In the genomic region with DNA sequence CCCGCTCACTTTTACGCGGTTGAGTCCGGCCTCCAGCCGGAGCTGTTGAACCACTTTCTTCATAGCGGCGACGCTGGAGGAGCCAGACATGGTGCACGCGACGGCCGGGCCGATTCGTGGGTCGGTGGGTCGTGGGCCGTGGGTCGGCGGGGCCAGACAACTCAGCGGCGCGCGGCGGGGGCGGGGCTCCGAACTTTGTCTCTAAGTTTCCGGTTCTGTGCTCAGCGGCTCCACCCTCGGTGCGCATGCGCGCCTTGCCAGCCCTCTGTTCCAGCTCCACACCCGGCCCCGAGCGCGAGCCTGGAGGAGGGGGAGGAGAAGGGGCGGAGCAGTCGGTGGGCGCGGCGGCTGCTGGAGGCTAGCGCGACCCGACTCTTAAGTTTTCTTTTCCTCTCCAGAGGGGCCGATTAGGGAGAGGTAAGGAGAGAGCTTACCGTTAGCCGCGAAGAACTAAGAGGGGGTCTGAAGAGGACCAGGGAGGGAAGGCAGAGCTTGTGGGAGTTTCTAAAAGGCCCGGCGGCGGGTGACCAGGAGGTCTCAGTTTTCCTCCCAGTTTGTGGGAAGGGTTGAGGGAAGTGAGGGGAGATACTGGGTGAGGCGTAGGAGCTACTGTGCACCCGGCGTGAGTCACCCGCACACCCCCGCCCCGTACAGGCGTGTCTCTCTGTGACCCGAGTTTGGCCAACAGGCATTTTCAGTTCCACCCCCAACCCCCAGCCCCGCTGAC, we compare ENCODE assay signal across 9 cellular contexts. TPM values are rescaled to one million over a fixed set of nuclear protein-coding genes. Genes with fewer than 3 reads are reported as not detected.
A peak's percentile ranks its signal among the peaks of the same experiment; 100 is the strongest.
DNase-seq lines count a peak whose midpoint lies in the region; ATAC-seq, FAIRE-seq and TF ChIP-seq lines count a peak whose summit lies in the region.
"Had no signal": no experiment of that assay in that cellular context is flagged by ENCODE, and none has a peak within 500 bp of the region (broad histone marks: within the 10 kb centered on the region; RNA-seq: fewer than 3 reads in every experiment).

A gene (minus strand): TSS at position 580 of the 727 bp plus-strand sequence. CDS start 490 bp downstream, at position 90.
A gene with protein sequence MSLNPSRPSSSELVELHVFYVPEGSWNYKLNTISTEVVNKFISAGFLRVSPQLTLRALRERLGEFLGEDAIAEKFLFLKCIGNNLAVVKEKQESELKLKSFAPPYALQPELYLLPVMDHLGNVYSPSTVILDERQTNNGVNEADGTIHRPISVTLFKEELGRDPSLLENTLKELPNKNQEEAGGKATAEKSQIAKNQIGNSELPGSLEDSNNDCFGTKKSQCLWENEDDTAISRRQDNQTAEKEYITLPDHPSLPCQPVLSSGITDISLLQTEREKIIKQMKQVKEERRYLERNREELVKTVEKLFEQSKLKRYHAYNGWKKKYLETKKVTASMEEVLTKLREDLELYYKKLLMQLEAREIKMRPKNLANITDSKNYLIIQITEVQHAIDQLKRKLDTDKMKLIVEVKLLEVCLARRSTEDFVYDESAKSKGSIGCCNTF (plus strand): TSS at position 385 of the 727 bp plus-strand sequence. CDS start 9,974 bp downstream, outside the sequence.

- H3K36me3 ChIP-seq in kidney (ENCODE audit: control insufficient read depth in 1 of 2, insufficient read depth in 2 of 2, low read length in 2 of 2), result no peaks in the 10 kb centered on the region

- no peak for FAIRE-seq in kidney (lab: Jason Lieb, UNC)
- FAIRE-seq: TTC549 had no signal

- H3K4me1 ChIP-seq in kidney (ENCODE audit: control insufficient read depth in 1 of 2, insufficient read depth in 1 of 2, low read depth in 1 of 2, low read length in 2 of 2), result peaks cover 13 to 14% of the 10 kb centered on the region in 2 donors

- H3K9me3 ChIP-seq in kidney (ENCODE audit: control insufficient read depth in 1 of 2, low read length in 2 of 2), result peaks cover 0 to 5% of the 10 kb centered on the region in 2 donors

- DNase-seq in AG10803 (ENCODE audit: low read depth) (peak; percentile 94), NCI-H345 treated with DMSO at 0.1 percent for 48 hours (lab: John Stamatoyannopoulos, UW; ENCODE audit: unreplicated experiment) (peak; percentile 95), cerebellar cortex (ENCODE audit: low spot score) (peak; percentile 92), kidney (peak; percentile 100)
- DNase-seq in stimulated activated CD4-positive, alpha-beta T cell treated with anti-CD3 and anti-CD28 coated beads, Interleukin-15, amount 100 ng/mL, for 1 hour (ENCODE audit: low read depth in 1 of 2, low spot score in 1 of 2), result peak; percentile 93 to 97

- ATAC-seq in GM19035 (IDR thresholded peaks at IDR 0.05; ENCODE audit: unreplicated experiment) (peak; percentile 78), HG03342 (IDR thresholded peaks at IDR 0.05; ENCODE audit: unreplicated experiment) (peak; percentile 83)
- ATAC-seq in activated CD4-positive, CD25-positive, alpha-beta regulatory T cell treated with anti-CD3 and anti-CD28 coated beads, Interleukin-2, amount 50 U/mL, for 24 hours, result peak; percentile 88 to 90

- intact Hi-C loops in kidney (cut with DNase I), result no loop called here

- TF ChIP-seq CTCF in AG10803 (conservative IDR thresholded peaks at IDR 0.05; ENCODE audit: low read length) (no peak), kidney (IDR thresholded peaks at IDR 0.05; ENCODE audit: borderline replicate concordance, extremely low read depth, insufficient read depth) (no peak)

- peak within 1 kb of the TSS; percentile 92 to 99 for H3K9ac ChIP-seq in kidney (ENCODE audit: low read length in 2 of 2)

- H3K27ac ChIP-seq in kidney (ENCODE audit: low read depth in 2 of 2, low read length in 2 of 2), result peak within 1 kb of the TSS; percentile 94 to 99

- H3K4me3 ChIP-seq in AG10803 (ENCODE audit: low read length) (peak within 1 kb of the TSS; percentile 93), kidney (ENCODE audit: low read length in 2 of 2) (peak within 1 kb of the TSS; percentile 84 to 98)

RNA-seq across cellular contexts. Expression of the first gene that starts in this region (rescaled TPM):
- total RNA-seq in kidney, result 87.9 TPM
- 304 TPM for polyA plus RNA-seq in kidney (ENCODE audit: insufficient read depth, low read depth, low replicate concordance)

RNA-seq across cellular contexts. Expression of the second gene that starts in this region (rescaled TPM):
- 2.5 TPM for total RNA-seq in kidney
- 0.62 TPM for polyA plus RNA-seq in kidney (ENCODE audit: insufficient read depth, low read depth, low replicate concordance)

Comparison
In these comparisons a context has a peak if more than half of its experiments do, and no peak if none do; other contexts are left out.
1. Peak in every context shown above with its lines: DNase-seq, ATAC-seq, H3K4me3 ChIP-seq and H3K27ac ChIP-seq.